8 cellular contexts compared by ENCODE assay signal in the genomic region with DNA sequence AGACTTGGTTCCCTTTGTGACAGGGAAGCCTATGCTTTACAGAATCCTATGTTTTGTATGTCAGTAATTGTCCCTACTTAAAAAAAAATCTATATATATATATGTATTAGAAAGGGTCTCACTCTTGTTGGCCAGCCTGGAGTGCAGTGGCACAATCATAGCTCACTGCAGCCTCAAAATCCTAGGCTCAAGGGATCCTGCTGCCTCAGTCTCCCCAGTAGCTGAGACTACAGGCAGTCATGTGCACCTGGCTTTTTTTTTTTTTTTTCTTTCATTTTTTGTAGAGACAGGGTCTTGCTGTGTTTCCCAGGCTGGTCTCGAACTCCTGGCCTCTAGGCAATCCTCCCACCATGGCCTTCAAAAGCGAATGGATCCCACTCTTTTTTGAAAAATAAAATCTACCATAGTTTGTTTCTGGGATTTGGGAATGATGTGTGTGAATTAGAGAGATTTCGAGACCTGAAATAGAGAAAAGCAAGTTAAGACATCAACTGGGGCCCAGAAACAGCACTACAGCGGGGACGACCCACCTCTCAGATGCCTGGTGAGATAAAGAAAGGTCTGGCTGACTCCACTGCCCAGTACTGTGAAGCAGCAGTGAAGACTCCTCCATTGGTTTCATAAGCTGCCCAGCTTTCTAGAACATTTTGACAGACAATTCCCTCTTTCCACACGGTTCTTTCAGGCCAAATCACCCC. TPM values are rescaled to one million over a fixed set of nuclear protein-coding genes. Genes with fewer than 3 reads are reported as not detected.
DNase-seq lines count a peak whose midpoint lies in the region; ATAC-seq and TF ChIP-seq lines count a peak whose summit lies in the region.

No MANE protein-coding gene starts in this region.

- H3K27ac ChIP-seq in HUES6 (ENCODE audit: low read depth, low read length) (peak overlapping the region; percentile 100; the same call in 1 of the 2 replicates), hepatocyte (peak overlapping the region; percentile 100)

- no peak for ATAC-seq in activated CD8-positive, alpha-beta memory T cell treated with anti-CD3 and anti-CD28 coated beads, Interleukin-2, amount 10 ng/mL, durations not matched to agents 7 days and 5 days
- no peak for ATAC-seq in stimulated activated naive B cell treated with anti-CD40 and anti-IgM and Interleukin-4, amounts not matched to agents 10 μg/mL and 1 μg/mL and 100 μg/mL, for 72 hours (replicated peaks)
- no peak for ATAC-seq in GM19467 (IDR thresholded peaks at IDR 0.05; ENCODE audit: unreplicated experiment)

- H3K4me2 ChIP-seq in hepatocyte, result peak overlapping the region; percentile 91

- H3K27me3 ChIP-seq in HUES6 (ENCODE audit: control insufficient read depth, insufficient read depth, low read length) (no peaks in the 10 kb centered on the region), hepatocyte (no peaks in the 10 kb centered on the region)

- H3K27ac Mint-ChIP-seq in activated CD8-positive, alpha-beta memory T cell treated with anti-CD3 and anti-CD28 coated beads, Interleukin-2, amount 10 ng/mL, durations not matched to agents 7 days and 5 days, result peak overlapping the region; percentile 98
- peak overlapping the region; percentile 100 for H3K27ac Mint-ChIP-seq in stimulated activated naive B cell treated with anti-CD40 and anti-IgM and Interleukin-4, amounts not matched to agents 10 μg/mL and 1 μg/mL and 100 μg/mL, for 72 hours

- H3K9me3 ChIP-seq in HUES6 (ENCODE audit: control insufficient read depth, insufficient read depth, low read depth, low read length) (no peaks in the 10 kb centered on the region), hepatocyte (ENCODE audit: low read depth) (no peaks in the 10 kb centered on the region)

- H3K4me1 Mint-ChIP-seq in activated CD8-positive, alpha-beta memory T cell treated with anti-CD3 and anti-CD28 coated beads, Interleukin-2, amount 10 ng/mL, durations not matched to agents 7 days and 5 days, result peaks cover 50% of the 10 kb centered on the region
- H3K4me1 Mint-ChIP-seq in stimulated activated naive B cell treated with anti-CD40 and anti-IgM and Interleukin-4, amounts not matched to agents 10 μg/mL and 1 μg/mL and 100 μg/mL, for 72 hours, result peaks cover 60 to 94% of the 10 kb centered on the region in 2 donors

- H2AFZ ChIP-seq in hepatocyte, result no peak overlapping the region

- no peak for TF ChIP-seq CTCF in hepatocyte (IDR thresholded peaks at IDR 0.05; ENCODE audit: poor library complexity)

- H3K27me3 Mint-ChIP-seq in activated CD8-positive, alpha-beta memory T cell treated with anti-CD3 and anti-CD28 coated beads, Interleukin-2, amount 10 ng/mL, durations not matched to agents 7 days and 5 days, result peaks cover 2% of the 10 kb centered on the region
- H3K27me3 Mint-ChIP-seq in stimulated activated naive B cell treated with anti-CD40 and anti-IgM and Interleukin-4, amounts not matched to agents 10 μg/mL and 1 μg/mL and 100 μg/mL, for 72 hours, result peaks cover 7 to 18% of the 10 kb centered on the region in 2 donors

- no peaks in the 10 kb centered on the region for H3K9me2 ChIP-seq in hepatocyte (replicated peaks; ENCODE audit: insufficient read depth)

- peak overlapping the region; percentile 94 for H3K4me3 Mint-ChIP-seq in activated CD8-positive, alpha-beta memory T cell treated with anti-CD3 and anti-CD28 coated beads, Interleukin-2, amount 10 ng/mL, durations not matched to agents 7 days and 5 days
- peak overlapping the region; percentile 94 to 96 for H3K4me3 Mint-ChIP-seq in stimulated activated naive B cell treated with anti-CD40 and anti-IgM and Interleukin-4, amounts not matched to agents 10 μg/mL and 1 μg/mL and 100 μg/mL, for 72 hours

- peaks cover 11% of the 10 kb centered on the region; the same call in 1 of the 2 replicates for H3K36me3 ChIP-seq in HUES6 (ENCODE audit: control insufficient read depth, insufficient read depth, low read length)
- H3K36me3 ChIP-seq in hepatocyte (replicated peaks; ENCODE audit: insufficient read depth, low read depth), result no peaks in the 10 kb centered on the region

- DNase-seq in activated CD8-positive, alpha-beta memory T cell treated with anti-CD3 and anti-CD28 coated beads, Interleukin-2, amount 10 ng/mL, durations not matched to agents 7 days and 5 days, result no peak
- DNase-seq in hepatocyte (ENCODE audit: low spot score), result no peak
- no peak for DNase-seq in stimulated activated naive B cell treated with anti-CD40 and anti-IgM and Interleukin-4, amounts not matched to agents 10 μg/mL and 1 μg/mL and 100 μg/mL, for 72 hours
- DNase-seq in MV-4-11 (lab: John Stamatoyannopoulos, UW), result no peak
- no peak for DNase-seq in HCEC 1CT
- no peak for DNase-seq in LoVo (ENCODE audit: low spot score)

- H3K4me1 ChIP-seq in HUES6 (ENCODE audit: control insufficient read depth, insufficient read depth, low read length), result peaks cover 65% of the 10 kb centered on the region
- peaks cover 48% of the 10 kb centered on the region for H3K4me1 ChIP-seq in hepatocyte (ENCODE audit: insufficient read depth)

- peaks cover 68% of the 10 kb centered on the region for H3K79me2 ChIP-seq in hepatocyte

- peak overlapping the region; percentile 14; the same call in 1 of the 2 replicates for H3K4me3 ChIP-seq in HUES6 (ENCODE audit: low read depth, low read length)
- H3K4me3 ChIP-seq in hepatocyte, result no peak overlapping the region

- 61% methylated on average over 6 of the region's 6 CpGs for whole genome bisulfite sequencing in hepatocyte (ENCODE audit: low lambda C conversion rate, missing lambda C conversion rate)

- CTCF ChIA-PET in activated CD8-positive, alpha-beta memory T cell treated with anti-CD3 and anti-CD28 coated beads, Interleukin-2, amount 10 ng/mL, durations not matched to agents 7 days and 5 days (lab: Charles Lee), result interaction anchor here (0.7 to 16.5 kb wide), 10 partner anchors 10 to 168 kb away, joined by 3 to 489 read pairs (median 5); a partner anchor contains a TSS

- peaks cover 33% of the 10 kb centered on the region for H3K36me3 Mint-ChIP-seq in activated CD8-positive, alpha-beta memory T cell treated with anti-CD3 and anti-CD28 coated beads, Interleukin-2, amount 10 ng/mL, durations not matched to agents 7 days and 5 days
- H3K36me3 Mint-ChIP-seq in stimulated activated naive B cell treated with anti-CD40 and anti-IgM and Interleukin-4, amounts not matched to agents 10 μg/mL and 1 μg/mL and 100 μg/mL, for 72 hours, result peaks cover 31 to 41% of the 10 kb centered on the region in 2 donors

- no peaks in the 10 kb centered on the region for H3K9me3 Mint-ChIP-seq in activated CD8-positive, alpha-beta memory T cell treated with anti-CD3 and anti-CD28 coated beads, Interleukin-2, amount 10 ng/mL, durations not matched to agents 7 days and 5 days (ENCODE audit: low read depth)
- H3K9me3 Mint-ChIP-seq in stimulated activated naive B cell treated with anti-CD40 and anti-IgM and Interleukin-4, amounts not matched to agents 10 μg/mL and 1 μg/mL and 100 μg/mL, for 72 hours, result no peaks in the 10 kb centered on the region

- peaks cover 29% of the 10 kb centered on the region for H4K20me1 ChIP-seq in hepatocyte (ENCODE audit: insufficient read depth, poor library complexity, severe bottlenecking)

- H3K9ac ChIP-seq in HUES6 (ENCODE audit: low read length), result peak overlapping the region; percentile 95

RNA-seq across cellular contexts. Expression of a gene that starts 1.9 kb away (rescaled TPM):
- total RNA-seq in activated CD8-positive, alpha-beta memory T cell treated with anti-CD3 and anti-CD28 coated beads, Interleukin-2, amount 10 ng/mL, durations not matched to agents 7 days and 5 days, result 100 to 1,000 TPM; 525 to 618 TPM
- 104 and 130 TPM in 2 replicates for total RNA-seq in hepatocyte
- polyA plus RNA-seq in hepatocyte, result 168 and 209 TPM in 2 replicates

RNA-seq across cellular contexts. Expression of a gene that starts 34.2 kb away (rescaled TPM):
- total RNA-seq in activated CD8-positive, alpha-beta memory T cell treated with anti-CD3 and anti-CD28 coated beads, Interleukin-2, amount 10 ng/mL, durations not matched to agents 7 days and 5 days, result 10 to 100 TPM; 52.0 to 56.7 TPM
- 20.8 and 25.7 TPM in 2 replicates for total RNA-seq in hepatocyte
- 22.2 and 31.0 TPM in 2 replicates for polyA plus RNA-seq in hepatocyte

RNA-seq across cellular contexts. Expression of a gene that starts 38.2 kb away (rescaled TPM):
- total RNA-seq in activated CD8-positive, alpha-beta memory T cell treated with anti-CD3 and anti-CD28 coated beads, Interleukin-2, amount 10 ng/mL, durations not matched to agents 7 days and 5 days, result 10 to 100 TPM; 19.4 to 25.1 TPM
- 4.9 and 8.8 TPM in 2 replicates for total RNA-seq in hepatocyte
- 13.9 and 20.3 TPM in 2 replicates for polyA plus RNA-seq in hepatocyte
